ENCODE assay signal across 43 cellular contexts in genomic region chr11:58011771-58012170, GRCh38. TPM values are rescaled to one million over a fixed set of nuclear protein-coding genes. Genes with fewer than 3 reads are reported as not detected.
"Had no signal": no experiment of that assay in that cellular context is flagged by ENCODE, and none has a peak within 500 bp of the region (broad histone marks: within the 10 kb centered on the region; RNA-seq: fewer than 3 reads in every experiment).

No MANE protein-coding gene starts in this region.

- H3K27ac ChIP-seq: adrenal gland, ascending aorta, body of pancreas, brain microvascular endothelial cell, breast epithelium, cardiac muscle cell had no signal

- H3K4me1 Mint-ChIP-seq: activated naive CD4-positive, alpha-beta T cell treated with anti-CD3 and anti-CD28 coated beads, Interleukin-2, amount 10 ng/mL, durations not matched to agents 7 days and 5 days; activated naive CD4-positive, alpha-beta T cell treated with anti-CD3 and anti-CD28 coated beads, Interleukin-2, amount 50 U/mL, for 24 hours; activated naive CD8-positive, alpha-beta T cell treated with anti-CD3 and anti-CD28 coated beads for 36 hours; activated naive CD8-positive, alpha-beta T cell treated with anti-CD3 and anti-CD28 coated beads, Interleukin-2, amount 10 ng/mL, durations not matched to agents 7 days and 5 days; activated naive CD8-positive, alpha-beta T cell treated with anti-CD3 and anti-CD28 coated beads, Interleukin-2, amount 50 U/mL, for 24 hours; activated T-helper 17 cell treated with anti-CD3 and anti-CD28 coated beads, Interleukin-2, amount 50 U/mL, for 72 hours; brain; central memory CD8-positive, alpha-beta T cell had no signal

- H3K27ac Mint-ChIP-seq: activated naive CD4-positive, alpha-beta T cell treated with anti-CD3 and anti-CD28 coated beads for 36 hours; activated naive CD4-positive, alpha-beta T cell treated with anti-CD3 and anti-CD28 coated beads, Interleukin-2, amount 10 ng/mL, durations not matched to agents 7 days and 5 days; activated naive CD4-positive, alpha-beta T cell treated with anti-CD3 and anti-CD28 coated beads, Interleukin-2, amount 50 U/mL, for 24 hours; activated naive CD4-positive, alpha-beta T cell treated with anti-CD3 and anti-CD28 coated beads, Interleukin-2, amount 50 U/mL, for 72 hours; activated naive CD8-positive, alpha-beta T cell; activated naive CD8-positive, alpha-beta T cell treated with anti-CD3 and anti-CD28 coated beads for 36 hours; activated naive CD8-positive, alpha-beta T cell treated with anti-CD3 and anti-CD28 coated beads, Interleukin-2, amount 10 ng/mL, durations not matched to agents 7 days and 5 days; activated naive CD8-positive, alpha-beta T cell treated with anti-CD3 and anti-CD28 coated beads, Interleukin-2, amount 50 U/mL, for 24 hours; activated T-cell treated with anti-CD3 and anti-CD28 coated beads, Interleukin-2, amount 50 U/mL, for 24 hours; activated T-helper 1 cell treated with anti-CD3 and anti-CD28 coated beads, Interleukin-12 subunit alpha, Interleukin-12 subunit beta, Interleukin-2, Interleukin-4 antibody, amounts not matched to agents 30 ng/mL and 10 ng/mL and 1 ng/mL, durations not matched to agents 14 hours and 24 hours and 36 hours; activated T-helper 17 cell treated with anti-CD3 and anti-CD28 coated beads, Interleukin-2, amount 50 U/mL, for 72 hours; activated T-helper 2 cell treated with anti-CD3 and anti-CD28 coated beads, Interferon-gamma antibody, Interleukin-2, Interleukin-4, amounts not matched to agents 10 μg/mL and 5 μg/mL and 100 μg/mL, durations not matched to agents 14 hours and 24 hours and 36 hours; brain had no signal

- ATAC-seq: activated naive CD4-positive, alpha-beta T cell treated with anti-CD3 and anti-CD28 coated beads, Interleukin-2, amount 50 U/mL, for 72 hours; activated naive CD8-positive, alpha-beta T cell treated with anti-CD3 and anti-CD28 coated beads, Interleukin-2, amount 50 U/mL, for 24 hours; activated T-cell treated with anti-CD3 and anti-CD28 coated beads, Interleukin-2, amount 50 U/mL, for 4 hours; activated T-helper 17 cell treated with anti-CD3 and anti-CD28 coated beads, Interleukin-2, amount 50 U/mL, for 72 hours; body of pancreas had no signal

- H3K4me1 ChIP-seq: adrenal gland, ascending aorta, body of pancreas, breast epithelium had no signal

- H3K9me3 Mint-ChIP-seq: activated naive CD4-positive, alpha-beta T cell treated with anti-CD3 and anti-CD28 coated beads for 36 hours; activated naive CD4-positive, alpha-beta T cell treated with anti-CD3 and anti-CD28 coated beads, Interleukin-2, amount 10 ng/mL, durations not matched to agents 7 days and 5 days; activated naive CD4-positive, alpha-beta T cell treated with anti-CD3 and anti-CD28 coated beads, Interleukin-2, amount 50 U/mL, for 24 hours; activated naive CD4-positive, alpha-beta T cell treated with anti-CD3 and anti-CD28 coated beads, Interleukin-2, amount 50 U/mL, for 72 hours; activated naive CD8-positive, alpha-beta T cell treated with anti-CD3 and anti-CD28 coated beads for 36 hours; activated naive CD8-positive, alpha-beta T cell treated with anti-CD3 and anti-CD28 coated beads, Interleukin-2, amount 10 ng/mL, durations not matched to agents 7 days and 5 days; activated naive CD8-positive, alpha-beta T cell treated with anti-CD3 and anti-CD28 coated beads, Interleukin-2, amount 50 U/mL, for 24 hours; activated T-cell treated with anti-CD3 and anti-CD28 coated beads, Interleukin-2, amount 50 U/mL, for 24 hours; activated T-cell treated with anti-CD3 and anti-CD28 coated beads, Interleukin-2, amount 50 U/mL, for 4 hours; activated T-helper 1 cell treated with anti-CD3 and anti-CD28 coated beads, Interleukin-12 subunit alpha, Interleukin-12 subunit beta, Interleukin-2, Interleukin-4 antibody, amounts not matched to agents 30 ng/mL and 10 ng/mL and 1 ng/mL, durations not matched to agents 14 hours and 24 hours and 36 hours; activated T-helper 2 cell treated with anti-CD3 and anti-CD28 coated beads, Interferon-gamma antibody, Interleukin-2, Interleukin-4, amounts not matched to agents 10 μg/mL and 5 μg/mL and 100 μg/mL, durations not matched to agents 14 hours and 24 hours and 36 hours; central memory CD8-positive, alpha-beta T cell had no signal

- DNase-seq: activated effector memory CD4-positive, alpha-beta T cell treated with anti-CD3 and anti-CD28 coated beads, Interleukin-2, amount 50 U/mL, for 16 hours; activated effector memory CD4-positive, alpha-beta T cell treated with Interleukin-2 at 50 U/mL for 16 hours; activated gamma-delta T cell; activated gamma-delta T cell treated with Interleukin-2 at 50 U/mL for 16 hours; activated naive CD4-positive, alpha-beta T cell; activated naive CD4-positive, alpha-beta T cell treated with anti-CD3 and anti-CD28 coated beads for 36 hours; activated naive CD4-positive, alpha-beta T cell treated with anti-CD3 and anti-CD28 coated beads, Interleukin-2, amount 10 ng/mL, durations not matched to agents 7 days and 5 days; activated naive CD4-positive, alpha-beta T cell treated with anti-CD3 and anti-CD28 coated beads, Interleukin-2, amount 50 U/mL, for 16 hours; activated naive CD4-positive, alpha-beta T cell treated with Interleukin-2 at 50 U/mL for 16 hours; activated naive CD8-positive, alpha-beta T cell treated with anti-CD3 and anti-CD28 coated beads for 36 hours; activated naive CD8-positive, alpha-beta T cell treated with anti-CD3 and anti-CD28 coated beads, Interleukin-2, amount 10 ng/mL, durations not matched to agents 7 days and 5 days; activated naive CD8-positive, alpha-beta T cell treated with anti-CD3 and anti-CD28 coated beads, Interleukin-2, amount 50 U/mL, for 24 hours; activated T-cell treated with anti-CD3 and anti-CD28 coated beads for 4 hours; activated T-cell treated with anti-CD3 and anti-CD28 coated beads, Interleukin-2, amount 50 U/mL, for 24 hours; activated T-cell treated with anti-CD3 and anti-CD28 coated beads, Interleukin-2, amount 50 U/mL, for 4 hours; activated T-cell treated with anti-CD3 and anti-CD28 coated beads, Interleukin-2, amount 50 U/mL, for 48 hours; adrenal gland; amniotic stem cell; amygdala; anterior cingulate cortex; aorta; body of pancreas; brain microvascular endothelial cell; caudate nucleus; central memory CD4-positive, alpha-beta T cell; cerebellar nuclear complex had no signal

- H3K27me3 Mint-ChIP-seq: activated naive CD8-positive, alpha-beta T cell treated with anti-CD3 and anti-CD28 coated beads, Interleukin-2, amount 10 ng/mL, durations not matched to agents 7 days and 5 days had no signal

- H3K36me3 Mint-ChIP-seq: activated naive CD4-positive, alpha-beta T cell treated with anti-CD3 and anti-CD28 coated beads, Interleukin-2, amount 10 ng/mL, durations not matched to agents 7 days and 5 days; activated naive CD4-positive, alpha-beta T cell treated with anti-CD3 and anti-CD28 coated beads, Interleukin-2, amount 50 U/mL, for 24 hours; activated naive CD4-positive, alpha-beta T cell treated with anti-CD3 and anti-CD28 coated beads, Interleukin-2, amount 50 U/mL, for 72 hours; activated naive CD8-positive, alpha-beta T cell; activated naive CD8-positive, alpha-beta T cell treated with anti-CD3 and anti-CD28 coated beads for 36 hours; activated naive CD8-positive, alpha-beta T cell treated with anti-CD3 and anti-CD28 coated beads, Interleukin-2, amount 10 ng/mL, durations not matched to agents 7 days and 5 days; brain had no signal

- FAIRE-seq: astrocyte, bronchial epithelial cell had no signal

- H3K9me3 ChIP-seq: ascending aorta, body of pancreas, breast epithelium had no signal

- H3K4me3 Mint-ChIP-seq: activated naive CD4-positive, alpha-beta T cell treated with anti-CD3 and anti-CD28 coated beads for 36 hours; activated naive CD4-positive, alpha-beta T cell treated with anti-CD3 and anti-CD28 coated beads, Interleukin-2, amount 10 ng/mL, durations not matched to agents 7 days and 5 days; activated naive CD4-positive, alpha-beta T cell treated with anti-CD3 and anti-CD28 coated beads, Interleukin-2, amount 50 U/mL, for 24 hours; activated naive CD8-positive, alpha-beta T cell; activated naive CD8-positive, alpha-beta T cell treated with anti-CD3 and anti-CD28 coated beads for 36 hours; activated naive CD8-positive, alpha-beta T cell treated with anti-CD3 and anti-CD28 coated beads, Interleukin-2, amount 10 ng/mL, durations not matched to agents 7 days and 5 days; activated naive CD8-positive, alpha-beta T cell treated with anti-CD3 and anti-CD28 coated beads, Interleukin-2, amount 50 U/mL, for 24 hours; activated T-cell treated with anti-CD3 and anti-CD28 coated beads, Interleukin-2, amount 50 U/mL, for 24 hours; activated T-cell treated with anti-CD3 and anti-CD28 coated beads, Interleukin-2, amount 50 U/mL, for 4 hours; activated T-helper 1 cell treated with anti-CD3 and anti-CD28 coated beads, Interleukin-12 subunit alpha, Interleukin-12 subunit beta, Interleukin-2, Interleukin-4 antibody, amounts not matched to agents 30 ng/mL and 10 ng/mL and 1 ng/mL, durations not matched to agents 14 hours and 24 hours and 36 hours; activated T-helper 17 cell treated with anti-CD3 and anti-CD28 coated beads, Interleukin-2, amount 50 U/mL, for 72 hours; brain; central memory CD8-positive, alpha-beta T cell had no signal

- H3K4me3 ChIP-seq: adrenal gland, ascending aorta, body of pancreas, breast epithelium, cardiac muscle cell had no signal

- H3K36me3 ChIP-seq: adrenal gland, ascending aorta, brain microvascular endothelial cell, breast epithelium, cardiac muscle cell had no signal

- H3K27me3 ChIP-seq: adrenal gland, ascending aorta, body of pancreas, brain microvascular endothelial cell, breast epithelium, cardiac muscle cell had no signal

RNA-seq across cellular contexts. Expression of gene OR9Q1, which starts 11.9 kb away (rescaled TPM):
- total RNA-seq: activated naive CD4-positive, alpha-beta T cell treated with anti-CD3 and anti-CD28 coated beads for 36 hours; activated naive CD4-positive, alpha-beta T cell treated with anti-CD3 and anti-CD28 coated beads, Interleukin-2, amount 50 U/mL, for 72 hours; activated naive CD8-positive, alpha-beta T cell treated with anti-CD3 and anti-CD28 coated beads for 36 hours; activated naive CD8-positive, alpha-beta T cell treated with anti-CD3 and anti-CD28 coated beads, Interleukin-2, amount 10 ng/mL, durations not matched to agents 7 days and 5 days; activated T-cell treated with anti-CD3 and anti-CD28 coated beads, Interleukin-2, amount 50 U/mL, for 4 hours; activated T-helper 1 cell treated with anti-CD3 and anti-CD28 coated beads, Interleukin-12 subunit alpha, Interleukin-12 subunit beta, Interleukin-2, Interleukin-4 antibody, amounts not matched to agents 30 ng/mL and 10 ng/mL and 1 ng/mL, durations not matched to agents 14 hours and 24 hours and 36 hours; activated T-helper 2 cell treated with anti-CD3 and anti-CD28 coated beads, Interferon-gamma antibody, Interleukin-2, Interleukin-4, amounts not matched to agents 10 μg/mL and 5 μg/mL and 100 μg/mL, durations not matched to agents 14 hours and 24 hours and 36 hours; adrenal gland; aorta; ascending aorta; astrocyte; body of pancreas; breast epithelium; bronchial epithelial cell; cardiac muscle cell; cardiac septum; cerebellum; chondrocyte had no signal
- polyA plus RNA-seq: adrenal gland, aorta, cardiac muscle cell had no signal

RNA-seq across cellular contexts. Expression of gene OR6Q1, which starts 19.0 kb away (rescaled TPM):
- total RNA-seq: activated naive CD4-positive, alpha-beta T cell treated with anti-CD3 and anti-CD28 coated beads for 36 hours; activated naive CD8-positive, alpha-beta T cell treated with anti-CD3 and anti-CD28 coated beads for 36 hours; activated naive CD8-positive, alpha-beta T cell treated with anti-CD3 and anti-CD28 coated beads, Interleukin-2, amount 10 ng/mL, durations not matched to agents 7 days and 5 days; activated T-cell treated with anti-CD3 and anti-CD28 coated beads, Interleukin-2, amount 50 U/mL, for 4 hours; activated T-helper 1 cell treated with anti-CD3 and anti-CD28 coated beads, Interleukin-12 subunit alpha, Interleukin-12 subunit beta, Interleukin-2, Interleukin-4 antibody, amounts not matched to agents 30 ng/mL and 10 ng/mL and 1 ng/mL, durations not matched to agents 14 hours and 24 hours and 36 hours; activated T-helper 2 cell treated with anti-CD3 and anti-CD28 coated beads, Interferon-gamma antibody, Interleukin-2, Interleukin-4, amounts not matched to agents 10 μg/mL and 5 μg/mL and 100 μg/mL, durations not matched to agents 14 hours and 24 hours and 36 hours; adrenal gland; aorta; ascending aorta; astrocyte; body of pancreas; breast epithelium; bronchial epithelial cell; cardiac muscle cell; cardiac septum; cerebellum; chondrocyte had no signal
- polyA plus RNA-seq: adipose tissue, adrenal gland, aorta, cardiac muscle cell had no signal
